In genomic region chr2:186273953-186274352, GRCh38 we compare ENCODE assay signal across 34 cellular contexts.
"Had no signal": no experiment of that assay in that cellular context is flagged by ENCODE, and none has a peak within 500 bp of the region (broad histone marks: within the 10 kb centered on the region; RNA-seq: fewer than 3 reads in every experiment).

No MANE protein-coding gene starts in this region.

- H3K4me3 ChIP-seq: MG63 had no signal

- DNase-seq: Karpas-422, Kasumi-1, MG63, MM.1S, MV-4-11, NCI-H1048, NCI-H1092, NCI-H1092 treated with DMSO at 0.1 percent for 48 hours, NCI-H1105, NCI-H1105 treated with DMSO at 0.1 percent for 48 hours, NCI-H1417, NCI-H1417 treated with DMSO at 0.1 percent for 48 hours, NCI-H1436, NCI-H1436 treated with DMSO at 0.1 percent for 48 hours, NCI-H146, NCI-H1694, NCI-H1694 treated with DMSO at 0.1 percent for 48 hours, NCI-H187, NCI-H187 treated with DMSO at 0.1 percent for 48 hours, NCI-H1930, NCI-H2029, NCI-H2029 treated with DMSO at 0.1 percent for 48 hours, NCI-H2081, NCI-H2081 treated with DMSO at 0.1 percent for 48 hours, NCI-H2107, NCI-H2171, NCI-H2171 treated with DMSO at 0.1 percent for 48 hours, NCI-H2227 treated with DMSO at 0.1 percent for 48 hours, NCI-H226, NCI-H345, NCI-H446, NCI-H446 treated with DMSO at 0.1 percent for 48 hours, NCI-H510A, NCI-H510A treated with DMSO at 0.1 percent for 48 hours had no signal

- H3K9me3 ChIP-seq: MG63 had no signal

- H3K27me3 ChIP-seq: MG63 had no signal

- H3K36me3 ChIP-seq: MG63 had no signal
